In the genomic region with DNA sequence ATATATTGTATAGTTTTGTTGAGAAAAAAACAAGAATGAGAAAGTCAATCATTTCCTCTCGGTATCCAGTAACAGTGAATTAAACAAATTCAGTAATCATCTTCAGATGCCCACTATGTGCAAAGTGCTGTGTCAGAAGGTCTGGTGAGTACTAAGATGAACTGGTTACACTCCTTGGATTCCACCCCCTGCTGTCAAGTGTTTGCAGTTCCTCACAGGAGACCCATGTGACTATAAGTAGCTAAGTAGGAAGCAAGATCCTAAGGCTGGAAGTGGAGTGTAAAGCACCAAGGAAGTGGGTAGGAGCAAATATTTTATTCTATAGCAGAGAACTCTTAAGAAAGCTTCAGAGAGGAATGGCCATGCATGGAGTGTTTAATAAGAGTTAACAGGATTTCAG, we compare ENCODE assay signal across 17 cellular contexts.
DNase-seq lines count a peak whose midpoint lies in the region; ATAC-seq, FAIRE-seq and TF ChIP-seq lines count a peak whose summit lies in the region.
"Had no signal": no experiment of that assay in that cellular context is flagged by ENCODE, and none has a peak within 500 bp of the region (broad histone marks: within the 10 kb centered on the region; RNA-seq: fewer than 3 reads in every experiment).

No MANE protein-coding gene starts in this region.

- intact Hi-C loops in cardiac septum (cut with DNase I) = no loop called here
- intact Hi-C loops in pancreas (cut with DNase I) = no loop called here

- no peaks in the 10 kb centered on the region for H3K27me3 Mint-ChIP-seq in osteocyte (ENCODE audit: unreplicated experiment)
- H3K27me3 Mint-ChIP-seq: naive thymus-derived CD4-positive, alpha-beta T cell had no signal

- no peaks in the 10 kb centered on the region for H3K9me2 ChIP-seq in hepatocyte (replicated peaks; ENCODE audit: insufficient read depth)

- ATAC-seq in pancreas = no peak
- ATAC-seq: activated CD8-positive, alpha-beta T cell treated with anti-CD3 and anti-CD28 coated beads, Interleukin-2, amount 10 ng/mL, durations not matched to agents 7 days and 5 days; esophagus mucosa; naive thymus-derived CD4-positive, alpha-beta T cell had no signal

- no peak overlapping the region for H3K4me3 ChIP-seq in epithelial cell of proximal tubule (ENCODE audit: low read depth, low read length)
- H3K4me3 ChIP-seq in hepatocyte = no peak overlapping the region
- no peak overlapping the region for H3K4me3 ChIP-seq in pancreas

- H3K79me2 ChIP-seq in hepatocyte = no peaks in the 10 kb centered on the region

- DNase-seq in GM12891 (ENCODE audit: insufficient read length, low spot score) (no peak), OCI-M1 (lab: John Stamatoyannopoulos, UW) (peak; percentile 19), epithelial cell of proximal tubule (ENCODE audit: low read depth) (no peak), osteocyte (ENCODE audit: extremely low spot score, unreplicated experiment) (no peak), cardiac septum (ENCODE audit: low spot score) (no peak), hepatocyte (ENCODE audit: low spot score) (no peak), pancreas (no peak), NCI-H2081 (lab: John Stamatoyannopoulos, UW) (no peak)
- DNase-seq: activated CD8-positive, alpha-beta T cell treated with anti-CD3 and anti-CD28 coated beads, Interleukin-2, amount 10 ng/mL, durations not matched to agents 7 days and 5 days; activated naive CD4-positive, alpha-beta T cell treated with anti-CD3 and anti-CD28 coated beads for 36 hours; Karpas-422; naive thymus-derived CD4-positive, alpha-beta T cell; NCI-H446 had no signal

- H3K9me3 ChIP-seq in hepatocyte (ENCODE audit: low read depth) (no peaks in the 10 kb centered on the region), pancreas (no peaks in the 10 kb centered on the region)

- no peak overlapping the region for H2AFZ ChIP-seq in hepatocyte

- H3K4me1 ChIP-seq in hepatocyte (ENCODE audit: insufficient read depth) (no peaks in the 10 kb centered on the region), pancreas (no peaks in the 10 kb centered on the region)

- no peaks in the 10 kb centered on the region for H3K36me3 ChIP-seq in hepatocyte (replicated peaks; ENCODE audit: insufficient read depth, low read depth)
- H3K36me3 ChIP-seq in pancreas = no peaks in the 10 kb centered on the region

- H3K4me1 Mint-ChIP-seq in osteocyte (ENCODE audit: unreplicated experiment) = peaks cover 58% of the 10 kb centered on the region

- H3K27me3 ChIP-seq in hepatocyte (no peaks in the 10 kb centered on the region), pancreas (no peaks in the 10 kb centered on the region)

- FAIRE-seq in GM12891 (lab: Jason Lieb, UNC) (peak; percentile 26), pancreas (lab: Jason Lieb, UNC) (no peak)
- FAIRE-seq: keratinocyte, RCC 7860 had no signal

- peaks cover 7% of the 10 kb centered on the region for H3K36me3 Mint-ChIP-seq in osteocyte (ENCODE audit: unreplicated experiment)

- H3K27ac ChIP-seq in hepatocyte (no peak overlapping the region), pancreas (no peak overlapping the region)

- no peak overlapping the region for H3K4me3 Mint-ChIP-seq in osteocyte (ENCODE audit: unreplicated experiment)
- H3K4me3 Mint-ChIP-seq: activated CD8-positive, alpha-beta T cell treated with anti-CD3 and anti-CD28 coated beads, Interleukin-2, amount 10 ng/mL, durations not matched to agents 7 days and 5 days; activated naive CD4-positive, alpha-beta T cell treated with anti-CD3 and anti-CD28 coated beads for 36 hours; naive thymus-derived CD4-positive, alpha-beta T cell; T-helper 2 cell treated with Interferon-gamma antibody and Interleukin-4, amounts not matched to agents 5 μg/mL and 100 μg/mL, for 36 hours had no signal

- 89% methylated on average over 1 of the region's 1 CpG for WGBS in hepatocyte (ENCODE audit: low lambda C conversion rate, missing lambda C conversion rate)
- 94 to 98% methylated on average over 1 of the region's 1 CpG for WGBS in pancreas, 2 donors

- no peak overlapping the region for H3K4me2 ChIP-seq in hepatocyte

- TF ChIP-seq CTCF in epithelial cell of proximal tubule (conservative IDR thresholded peaks at IDR 0.05; ENCODE audit: low read depth, low read length) (peak; percentile 28), osteocyte (IDR thresholded peaks at IDR 0.05) (no peak), hepatocyte (IDR thresholded peaks at IDR 0.05; ENCODE audit: poor library complexity) (no peak), pancreas (IDR thresholded peaks at IDR 0.05) (no peak)

- H4K20me1 ChIP-seq in hepatocyte (ENCODE audit: insufficient read depth, poor library complexity, severe bottlenecking) = no peaks in the 10 kb centered on the region

- H3K27ac Mint-ChIP-seq in osteocyte (ENCODE audit: unreplicated experiment) = peak overlapping the region; percentile 45
- H3K27ac Mint-ChIP-seq: activated CD8-positive, alpha-beta T cell treated with anti-CD3 and anti-CD28 coated beads, Interleukin-2, amount 10 ng/mL, durations not matched to agents 7 days and 5 days; activated naive CD4-positive, alpha-beta T cell treated with anti-CD3 and anti-CD28 coated beads for 36 hours; T-helper 2 cell treated with Interferon-gamma antibody and Interleukin-4, amounts not matched to agents 5 μg/mL and 100 μg/mL, for 36 hours had no signal

- no peak for TF ChIP-seq POLR2A in GM12891 (IDR thresholded peaks at IDR 0.05; ENCODE audit: low read depth, low read length)

- no peaks in the 10 kb centered on the region for H3K9me3 Mint-ChIP-seq in osteocyte (ENCODE audit: unreplicated experiment)
- H3K9me3 Mint-ChIP-seq: activated naive CD4-positive, alpha-beta T cell treated with anti-CD3 and anti-CD28 coated beads for 36 hours; naive thymus-derived CD4-positive, alpha-beta T cell; T-helper 2 cell treated with Interferon-gamma antibody and Interleukin-4, amounts not matched to agents 5 μg/mL and 100 μg/mL, for 36 hours had no signal

TF ChIP-seq in GM12891, 5 proteins besides CTCF, POLR2A, EP300 and RAD21:
- TF ChIP-seq SPI1 (IDR thresholded peaks at IDR 0.05; ENCODE audit: low read depth, low read length) (no peak), POU2F2 (IDR thresholded peaks at IDR 0.05; ENCODE audit: low read depth, low read length) (no peak), POLR2AphosphoS5 (IDR thresholded peaks at IDR 0.05; ENCODE audit: low read depth, low read length) (no peak), PAX5 (IDR thresholded peaks at IDR 0.05; ENCODE audit: insufficient read depth, low read length, severe bottlenecking) (no peak), TAF1 (IDR thresholded peaks at IDR 0.05; ENCODE audit: low read depth, low read length) (no peak)
TF ChIP-seq in GM12891: peak in this region for 0.
